ENCODE assay signal across 22 cellular contexts in genomic region chr10:100672199-100672598, GRCh38.
A peak's percentile ranks its signal among the peaks of the same experiment; 100 is the strongest.
DNase-seq lines count a peak whose midpoint lies in the region; ATAC-seq, FAIRE-seq and TF ChIP-seq lines count a peak whose summit lies in the region.
"Had no signal": no experiment of that assay in that cellular context is flagged by ENCODE, and none has a peak within 500 bp of the region (broad histone marks: within the 10 kb centered on the region; RNA-seq: fewer than 3 reads in every experiment).

No MANE protein-coding gene starts in this region.

- no peaks in the 10 kb centered on the region for H4K20me1 ChIP-seq in K562 (replicated peaks; ENCODE audit: control insufficient read depth, insufficient read depth, low read length)

- no peak for TF ChIP-seq EP300 in K562 (IDR thresholded peaks at IDR 0.05; ENCODE audit: low read length)

- in situ Hi-C loops in K562 (cut with MboI), result no loop called here

- H3K79me2 ChIP-seq in K562 (ENCODE audit: control insufficient read depth, insufficient read depth, low read length), result no peaks in the 10 kb centered on the region

- TF ChIP-seq CTCF in K562 (IDR thresholded peaks at IDR 0.05 in 2 of 3, conservative IDR thresholded peaks at IDR 0.05 in 1 of 3; ENCODE audit: insufficient read depth in 2 of 3, low read depth in 1 of 3, low read length in 3 of 3) (no peak), nephron progenitor cell (IDR thresholded peaks at IDR 0.05) (no peak)

- no peak overlapping the region for H3K9ac ChIP-seq in K562 (ENCODE audit: insufficient read depth in 1 of 2, low read depth in 2 of 2, low read length in 2 of 2)
- H3K9ac ChIP-seq: BLaER1 treated with 17β-estradiol and CSF1 and Interleukin-3, amounts not matched to agents 10 nM and 100 nM had no signal

- no peak overlapping the region for H3K4me3 ChIP-seq in K562
- H3K4me3 ChIP-seq in naive thymus-derived CD4-positive, alpha-beta T cell (ENCODE audit: low read length), result no peak overlapping the region
- H3K4me3 ChIP-seq: A549; BLaER1 treated with 17β-estradiol and CSF1 and Interleukin-3, amounts not matched to agents 10 nM and 100 nM had no signal

- intact Hi-C loops in K562 (cut with micrococcal nuclease), result loop anchor here (5.0 kb wide), 1 partner anchor 70 kb away; no protein-coding TSS in a partner anchor
- intact Hi-C loops in naive thymus-derived CD4-positive, alpha-beta T cell (cut with micrococcal nuclease), result loop anchor here in 1 of 2 donors (5.0 to 10.0 kb wide), 3 partner anchors 107 to 340 kb away; no protein-coding TSS in a partner anchor

- H3K9me3 ChIP-seq in K562 (replicated peaks; ENCODE audit: control insufficient read depth, insufficient read depth, low read depth, low read length), result no peaks in the 10 kb centered on the region
- no peaks in the 10 kb centered on the region for H3K9me3 ChIP-seq in naive thymus-derived CD4-positive, alpha-beta T cell (ENCODE audit: control insufficient read depth in 2 of 3, low read length in 3 of 3)
- H3K9me3 ChIP-seq: A549; BLaER1 treated with 17β-estradiol and CSF1 and Interleukin-3, amounts not matched to agents 10 nM and 100 nM; Caco-2 had no signal

- TF ChIP-seq POLR2A in K562 (conservative IDR thresholded peaks at IDR 0.05), result no peak

- no peak for FAIRE-seq in K562 (lab: Jason Lieb, UNC)
- FAIRE-seq: A549, D721Med, G401.6, GM12891, GM19239 had no signal

- CTCF ChIA-PET in activated CD4-positive, alpha-beta T cell treated with anti-CD3 and anti-CD28 coated beads, Interleukin-2, amount 10 ng/mL, durations not matched to agents 7 days and 5 days (lab: Charles Lee), result interaction anchor here (0.5 to 0.9 kb wide), 3 partner anchors 217 to 827 kb away, joined by 3 to 4 read pairs (median 3); no protein-coding TSS in a partner anchor
- CTCF ChIA-PET in K562 (lab: Yijun Ruan, JAX; ENCODE audit: low intra/inter-chr PET ratio), result interaction anchor here (0.6 to 1.3 kb wide), 2 partner anchors 70 to 207 kb away, joined by 4 to 5 read pairs; no protein-coding TSS in a partner anchor
- CTCF ChIA-PET in naive thymus-derived CD4-positive, alpha-beta T cell (lab: Charles Lee), result interaction anchor here (0.6 kb wide), 1 partner anchor 347 kb away, joined by 5 read pairs; no protein-coding TSS in a partner anchor

- DNase-seq in activated CD4-positive, alpha-beta T cell treated with anti-CD3 and anti-CD28 coated beads, Interleukin-2, amount 10 ng/mL, durations not matched to agents 7 days and 5 days, result no peak
- no peak for DNase-seq in activated CD4-positive, alpha-beta T cell treated with anti-CD3 and anti-CD28 coated beads, Interleukin-2, amount 50 U/mL, for 48 hours
- DNase-seq in K562 (ENCODE audit: extremely low read depth in 1 of 4, low spot score in 3 of 4), result no peak
- no peak for DNase-seq in nephron progenitor cell
- DNase-seq in NCI-H187 treated with DMSO at 0.1 percent for 48 hours (lab: John Stamatoyannopoulos, UW), result no peak
- DNase-seq in naive thymus-derived CD4-positive, alpha-beta T cell, result no peak
- DNase-seq: AML-193; Caco-2; Calu3; CD4-positive, alpha-beta T cell; CD8-positive, alpha-beta T cell; DMS79 treated with DMSO at 0.1 percent for 48 hours; GF-D8 had no signal

- no peak overlapping the region for H3K27ac ChIP-seq in K562 (ENCODE audit: extremely low read depth, low read depth, low read length)
- H3K27ac ChIP-seq in naive thymus-derived CD4-positive, alpha-beta T cell (ENCODE audit: low read depth, low read length), result no peak overlapping the region
- H3K27ac ChIP-seq: 22Rv1; A549; BLaER1 treated with 17β-estradiol and CSF1 and Interleukin-3, amounts not matched to agents 10 nM and 100 nM; C4-2B had no signal

- no peak for TF ChIP-seq RAD21 in K562 (CRISPR knock-in tag; conservative IDR thresholded peaks at IDR 0.05 in 1 of 2, IDR thresholded peaks at IDR 0.05 in 1 of 2)

- peaks cover 3 to 15% of the 10 kb centered on the region in 2 experiments; a peak in 4 of 5 replicates for H3K27me3 ChIP-seq in K562 (ENCODE audit: control insufficient read depth in 2 of 2, insufficient read depth in 2 of 2, low read length in 2 of 2)
- peaks cover 0 to 15% of the 10 kb centered on the region in 2 donors for H3K27me3 ChIP-seq in naive thymus-derived CD4-positive, alpha-beta T cell (ENCODE audit: control insufficient read depth in 2 of 2, insufficient read depth in 2 of 2, low read length in 2 of 2)

- H3K9me1 ChIP-seq in K562 (ENCODE audit: control insufficient read depth, insufficient read depth, low read length), result no peaks in the 10 kb centered on the region

- H3K9me3 Mint-ChIP-seq in activated CD4-positive, alpha-beta T cell treated with anti-CD3 and anti-CD28 coated beads, Interleukin-2, amount 10 ng/mL, durations not matched to agents 7 days and 5 days, result no peaks in the 10 kb centered on the region
- H3K9me3 Mint-ChIP-seq in nephron progenitor cell, result no peaks in the 10 kb centered on the region
- H3K9me3 Mint-ChIP-seq in naive thymus-derived CD4-positive, alpha-beta T cell, result peaks cover 0 to 1% (median 0%) of the 10 kb centered on the region in 11 donors
- H3K9me3 Mint-ChIP-seq: CD4-positive, alpha-beta T cell; CD8-positive, alpha-beta T cell had no signal

- H3K27ac Mint-ChIP-seq in activated CD4-positive, alpha-beta T cell treated with anti-CD3 and anti-CD28 coated beads, Interleukin-2, amount 10 ng/mL, durations not matched to agents 7 days and 5 days, result peak overlapping the region; percentile 19
- no peak overlapping the region for H3K27ac Mint-ChIP-seq in nephron progenitor cell
- no peak overlapping the region for H3K27ac Mint-ChIP-seq in naive thymus-derived CD4-positive, alpha-beta T cell
- H3K27ac Mint-ChIP-seq: B cell; CD4-positive, alpha-beta T cell; CD8-positive, alpha-beta T cell had no signal

- H2AFZ ChIP-seq in K562 (ENCODE audit: low read depth, low read length), result no peak overlapping the region

- WGBS in K562 (ENCODE audit: insufficient coverage, low coverage, missing lambda C conversion rate), result no CpG with 5 or more reads among the region's 3 CpGs

- no peaks in the 10 kb centered on the region for H3K36me3 Mint-ChIP-seq in activated CD4-positive, alpha-beta T cell treated with anti-CD3 and anti-CD28 coated beads, Interleukin-2, amount 10 ng/mL, durations not matched to agents 7 days and 5 days (ENCODE audit: low read depth)
- H3K36me3 Mint-ChIP-seq in nephron progenitor cell (ENCODE audit: low read depth), result no peaks in the 10 kb centered on the region
- peaks cover 0 to 4% (median 0%) of the 10 kb centered on the region in 5 donors for H3K36me3 Mint-ChIP-seq in naive thymus-derived CD4-positive, alpha-beta T cell
- H3K36me3 Mint-ChIP-seq: CD8-positive, alpha-beta T cell had no signal

- no peak overlapping the region for H3K4me3 Mint-ChIP-seq in activated CD4-positive, alpha-beta T cell treated with anti-CD3 and anti-CD28 coated beads, Interleukin-2, amount 10 ng/mL, durations not matched to agents 7 days and 5 days
- H3K4me3 Mint-ChIP-seq in nephron progenitor cell, result peak overlapping the region; percentile 21
- peak overlapping the region in 1 of 10 donors; percentile 57 for H3K4me3 Mint-ChIP-seq in naive thymus-derived CD4-positive, alpha-beta T cell
- H3K4me3 Mint-ChIP-seq: B cell; CD4-positive, alpha-beta T cell; CD8-positive, alpha-beta T cell had no signal

- no peak overlapping the region for H3K4me2 ChIP-seq in K562 (ENCODE audit: insufficient read depth, low read length)
- H3K4me2 ChIP-seq: A549; BLaER1 treated with 17β-estradiol and CSF1 and Interleukin-3, amounts not matched to agents 10 nM and 100 nM had no signal

- POLR2A ChIA-PET in activated CD4-positive, alpha-beta T cell treated with anti-CD3 and anti-CD28 coated beads, Interleukin-2, amount 10 ng/mL, durations not matched to agents 7 days and 5 days (lab: Charles Lee), result no interaction called here
- POLR2A ChIA-PET in K562 (lab: Yijun Ruan, JAX), result no interaction called here
- POLR2A ChIA-PET in naive thymus-derived CD4-positive, alpha-beta T cell (lab: Charles Lee), result no interaction called here

- H3K27me3 Mint-ChIP-seq in activated CD4-positive, alpha-beta T cell treated with anti-CD3 and anti-CD28 coated beads, Interleukin-2, amount 10 ng/mL, durations not matched to agents 7 days and 5 days, result peaks cover 66% of the 10 kb centered on the region
- peaks cover 84% of the 10 kb centered on the region for H3K27me3 Mint-ChIP-seq in nephron progenitor cell (ENCODE audit: low read depth, poor library complexity)
- H3K27me3 Mint-ChIP-seq in naive thymus-derived CD4-positive, alpha-beta T cell, result peaks cover 65 to 77% (median 76%) of the 10 kb centered on the region in 5 donors

- peaks cover 5% of the 10 kb centered on the region for H3K4me1 Mint-ChIP-seq in activated CD4-positive, alpha-beta T cell treated with anti-CD3 and anti-CD28 coated beads, Interleukin-2, amount 10 ng/mL, durations not matched to agents 7 days and 5 days
- peaks cover 59% of the 10 kb centered on the region for H3K4me1 Mint-ChIP-seq in nephron progenitor cell
- peaks cover 4 to 13% (median 8%) of the 10 kb centered on the region in 7 donors for H3K4me1 Mint-ChIP-seq in naive thymus-derived CD4-positive, alpha-beta T cell

- H3K36me3 ChIP-seq in K562 (ENCODE audit: control insufficient read depth, insufficient read depth, low read length), result no peaks in the 10 kb centered on the region
- H3K36me3 ChIP-seq in naive thymus-derived CD4-positive, alpha-beta T cell (ENCODE audit: control insufficient read depth in 2 of 3, insufficient read depth in 3 of 3, low read length in 3 of 3), result no peaks in the 10 kb centered on the region
- H3K36me3 ChIP-seq: BLaER1 treated with 17β-estradiol and CSF1 and Interleukin-3, amounts not matched to agents 10 nM and 100 nM had no signal

- no TSS peak for BruUV-seq in K562 (replicated peaks; lab: Mats Ljungman, UMichigan)

- no peak for ATAC-seq in K562
- no peak for ATAC-seq in naive thymus-derived CD4-positive, alpha-beta T cell
- ATAC-seq: CD8-positive, alpha-beta T cell had no signal

- peaks cover 0 to 6% of the 10 kb centered on the region in 2 experiments; a peak in 2 of 5 replicates for H3K4me1 ChIP-seq in K562 (replicated peaks in 1 of 2; ENCODE audit: control insufficient read depth in 2 of 2, insufficient read depth in 2 of 2, low read length in 2 of 2)
- no peaks in the 10 kb centered on the region for H3K4me1 ChIP-seq in naive thymus-derived CD4-positive, alpha-beta T cell (ENCODE audit: control insufficient read depth in 2 of 2, insufficient read depth in 2 of 2, low read length in 2 of 2)
- H3K4me1 ChIP-seq: A549; BLaER1 treated with 17β-estradiol and CSF1 and Interleukin-3, amounts not matched to agents 10 nM and 100 nM had no signal

TF ChIP-seq in K562, 482 proteins besides CTCF, POLR2A, EP300 and RAD21 (continues in another document):
- no peak for TF ChIP-seq SNAPC5 (CRISPR knock-in tag; IDR thresholded peaks at IDR 0.05)
